ENCODE assay signal across 19 cellular contexts in genomic region chr12:123813349-123813748, GRCh38. TPM values are rescaled to one million over a fixed set of nuclear protein-coding genes. Genes with fewer than 3 reads are reported as not detected.
DNase-seq lines count a peak whose midpoint lies in the region; ATAC-seq, FAIRE-seq and TF ChIP-seq lines count a peak whose summit lies in the region.
"Had no signal": no experiment of that assay in that cellular context is flagged by ENCODE, and none has a peak within 500 bp of the region (broad histone marks: within the 10 kb centered on the region; RNA-seq: fewer than 3 reads in every experiment).

No MANE protein-coding gene starts in this region.

- no peak overlapping the region for H3K27ac ChIP-seq in IMR-90 (ENCODE audit: insufficient read depth, low read length)
- H3K27ac ChIP-seq: SJCRH30, thoracic aorta had no signal

- intact Hi-C loops in IMR-90 (cut with micrococcal nuclease): no loop called here

- in situ Hi-C loops in IMR-90 (cut with MboI; ENCODE audit: low sequenced_read_pairs): no loop called here

- no TSS peak for BruUV-seq in IMR-90 (replicated peaks; lab: Mats Ljungman, UMichigan)

- FAIRE-seq in bronchial epithelial cell (lab: Jason Lieb, UNC): no peak

- no peak overlapping the region for H2BK20ac ChIP-seq in IMR-90 (ENCODE audit: low read depth, low read length)

- H4K91ac ChIP-seq in IMR-90 (ENCODE audit: insufficient read depth, low read depth, low read length): no peak overlapping the region

- TF ChIP-seq CTCF in IMR-90 (conservative IDR thresholded peaks at IDR 0.05; ENCODE audit: low read depth, low read length) (no peak), bronchial epithelial cell (IDR thresholded peaks at IDR 0.05; ENCODE audit: insufficient read depth, low read length, severe bottlenecking) (no peak), omental fat pad (IDR thresholded peaks at IDR 0.05) (no peak)

- no peaks in the 10 kb centered on the region for H3K4me1 ChIP-seq in IMR-90 (ENCODE audit: control insufficient read depth, insufficient read depth, low read length)
- H3K4me1 ChIP-seq: SJCRH30 had no signal

- H3K9me1 ChIP-seq in IMR-90 (ENCODE audit: insufficient read depth, low read length): no peaks in the 10 kb centered on the region

- no peak overlapping the region for H2AFZ ChIP-seq in IMR-90 (replicated peaks; ENCODE audit: low read length, poor library complexity)

- no peaks in the 10 kb centered on the region for H3K36me3 ChIP-seq in IMR-90 (ENCODE audit: control insufficient read depth, insufficient read depth, low read length)
- H3K36me3 ChIP-seq in bronchial epithelial cell (ENCODE audit: control insufficient read depth, insufficient read depth, low read length): no peaks in the 10 kb centered on the region
- H3K36me3 ChIP-seq: SJCRH30, thoracic aorta had no signal

- H2BK15ac ChIP-seq in IMR-90 (ENCODE audit: low read depth, low read length): no peak overlapping the region

- no peak overlapping the region for H4K8ac ChIP-seq in IMR-90 (ENCODE audit: low read depth in 2 of 2, low read length in 2 of 2)

- no peak overlapping the region for H2BK120ac ChIP-seq in IMR-90 (ENCODE audit: low read depth, low read length)

- no peak for TF ChIP-seq POLR2A in IMR-90 (IDR thresholded peaks at IDR 0.05; ENCODE audit: low read depth, low read length)

- H3K4me2 ChIP-seq in IMR-90 (ENCODE audit: low read depth, low read length): no peak overlapping the region
- H3K4me2 ChIP-seq: smooth muscle cell had no signal

- WGBS in IMR-90 (ENCODE audit: extremely low coverage in 2 of 2, insufficient read length in 1 of 2), 2 experiments: no CpG with 5 or more reads among the region's 7 CpGs

- H3K18ac ChIP-seq in IMR-90 (ENCODE audit: low read depth, low read length): no peak overlapping the region

- no peak overlapping the region for H2BK5ac ChIP-seq in IMR-90 (ENCODE audit: low read depth, low read length, poor library complexity, severe bottlenecking)

- POLR2A ChIA-PET in IMR-90 (lab: Charles Lee; ENCODE audit: unreplicated experiment): no interaction called here

- H4K20me1 ChIP-seq in IMR-90 (ENCODE audit: insufficient read depth, low read length): no peaks in the 10 kb centered on the region

- no peak overlapping the region for H2AK5ac ChIP-seq in IMR-90 (ENCODE audit: low read depth, low read length)

- H3K4me3 ChIP-seq in IMR-90 (ENCODE audit: insufficient read depth, low read depth, low read length) (no peak overlapping the region), bronchial epithelial cell (ENCODE audit: low read depth, low read length) (no peak overlapping the region)
- H3K4me3 ChIP-seq: SJCRH30, smooth muscle cell, thoracic aorta had no signal

- H3K9me3 ChIP-seq in IMR-90 (ENCODE audit: control insufficient read depth, insufficient read depth, low read length): peaks cover 8% of the 10 kb centered on the region

- no peak overlapping the region for H2AK9ac ChIP-seq in IMR-90 (replicated peaks; ENCODE audit: low read depth, low read length, poor library complexity)

- peaks cover 4% of the 10 kb centered on the region; the same call in 1 of the 2 replicates for H3K27me3 ChIP-seq in IMR-90 (ENCODE audit: control insufficient read depth, insufficient read depth, low read length)
- peaks cover 3% of the 10 kb centered on the region for H3K27me3 ChIP-seq in bronchial epithelial cell (ENCODE audit: control insufficient read depth, insufficient read depth, low read length)
- H3K27me3 ChIP-seq: SJCRH30 had no signal

- no peak overlapping the region for H3K56ac ChIP-seq in IMR-90 (ENCODE audit: extremely low read depth, insufficient read depth, low read length)

- no peak overlapping the region for H3K14ac ChIP-seq in IMR-90 (replicated peaks; ENCODE audit: low read depth, low read length)

- no peak for TF ChIP-seq RAD21 in IMR-90 (IDR thresholded peaks at IDR 0.05; ENCODE audit: low read length)

- CTCF ChIA-PET in IMR-90 (lab: Yijun Ruan, JAX): interaction anchor here (0.6 to 1.0 kb wide), 2 partner anchors 13 to 267 kb away, joined by 4 read pairs; no protein-coding TSS in a partner anchor

- DNase-seq in EH (ENCODE audit: low read depth) (peak; percentile 50), IMR-90 (peak; percentile 12), bronchial epithelial cell (ENCODE audit: low read depth) (peak; percentile 4), omental fat pad (ENCODE audit: low spot score) (no peak), Ammon's horn (ENCODE audit: low spot score) (no peak), HT-29 (ENCODE audit: low spot score) (no peak), germinal center (ENCODE audit: low spot score) (no peak)
- DNase-seq: amniotic stem cell; cerebellar nuclear complex; DMS53; effector memory CD8-positive, alpha-beta T cell; left ventricle myocardium superior; NCI-H2029 treated with DMSO at 0.1 percent for 48 hours; NCI-H526 treated with DMSO at 0.1 percent for 48 hours; OCI-M1; SJCRH30 had no signal

- dilution Hi-C loops in IMR-90 (cut with HindIII; ENCODE audit: low sequenced_read_pairs, unreplicated experiment): no loop called here

- H3K79me1 ChIP-seq in IMR-90 (ENCODE audit: low read depth in 1 of 2, low read length in 2 of 2): no peaks in the 10 kb centered on the region

- no peak overlapping the region for H4K5ac ChIP-seq in IMR-90 (ENCODE audit: low read depth, low read length)

- H3K23ac ChIP-seq in IMR-90 (ENCODE audit: low read depth, low read length): no peak overlapping the region

- no peak overlapping the region for H3K4ac ChIP-seq in IMR-90 (ENCODE audit: low read depth, low read length)

- ATAC-seq in IMR-90 (ENCODE audit: low read depth): no peak
- peak; percentile 87 for ATAC-seq in omental fat pad (ENCODE audit: low FRiP score)
- ATAC-seq: activated CD4-positive, CD25-positive, alpha-beta regulatory T cell treated with anti-CD3 and anti-CD28 coated beads, Interleukin-2, amount 50 U/mL, for 24 hours; effector memory CD8-positive, alpha-beta T cell; left ventricle myocardium superior had no signal

- H3K9ac ChIP-seq in IMR-90 (ENCODE audit: low read depth, low read length): no peak overlapping the region

TF ChIP-seq in IMR-90, 13 proteins besides CTCF, POLR2A, EP300 and RAD21:
- 0 out of 2 replicates have a peak, but pooled peaks have one; percentile 34 for TF ChIP-seq CEBPB (IDR thresholded peaks at IDR 0.05; ENCODE audit: low read depth, low read length)
- no peak for TF ChIP-seq ELK1 (IDR thresholded peaks at IDR 0.05; ENCODE audit: borderline replicate concordance, low read depth, low read length)
- TF ChIP-seq NFE2L2 (IDR thresholded peaks at IDR 0.05; ENCODE audit: low read depth, low read length): peak; percentile 56

RNA-seq across cellular contexts. Expression of gene DNAH10, which starts 51.2 kb away (rescaled TPM):
- total RNA-seq in IMR-90 (2012; rRNA removed) (0.18 and 0.28 TPM in 2 replicates), bronchial epithelial cell (under 0.01 and 0.13 TPM in 2 replicates), omental fat pad (1 to 10 TPM in 1 of 4 donors, under 1 TPM in 2, not detected in 1; 0.06 to 2.3 (median 0.48) TPM)
- 0.22 TPM in 2 replicates for polyA plus RNA-seq in IMR-90 (2012; rRNA removed)
- 0.16 and 0.18 TPM in 2 replicates for polyA plus RNA-seq in IMR-90 (2012; cell fraction: cytosol; rRNA removed)
- 0.45 and 0.58 TPM in 2 replicates for polyA plus RNA-seq in IMR-90 (2012; cell fraction: nucleus; rRNA removed; ENCODE audit: low replicate concordance)
- under 0.01 TPM in 1 of 2 replicates, not detected in the other for total RNA-seq in HT-29 (2014; rRNA removed; shearing (Covaris generic))

Comparison
In these comparisons a context has a peak if more than half of its experiments do, and no peak if none do; other contexts are left out.
1. DNase-seq: peak in EH (single experiment), IMR-90 (single experiment) and bronchial epithelial cell (single experiment); none in omental fat pad (single experiment), Ammon's horn (single experiment), HT-29 (single experiment) and germinal center (single experiment).